In genomic region chr19:35216833-35217707, GRCh38 we compare ENCODE assay signal across 10 cellular contexts. TPM values are rescaled to one million over a fixed set of nuclear protein-coding genes. Genes with fewer than 3 reads are reported as not detected.
DNase-seq lines count a peak whose midpoint lies in the region; ATAC-seq and TF ChIP-seq lines count a peak whose summit lies in the region.
"Had no signal": no experiment of that assay in that cellular context is flagged by ENCODE, and none has a peak within 500 bp of the region (broad histone marks: within the 10 kb centered on the region; RNA-seq: fewer than 3 reads in every experiment).

No MANE protein-coding gene starts in this region.

- H3K27ac ChIP-seq in DOHH2 (ENCODE audit: low read depth, low read length) (no peak overlapping the region), KMS-11 (peak overlapping the region; percentile 12; the same call in 1 of the 2 replicates), vagina (no peak overlapping the region)

- TF ChIP-seq CTCF in DOHH2 (IDR thresholded peaks at IDR 0.05; ENCODE audit: low read depth, low read length, poor library complexity, severe bottlenecking) = peak; percentile 42
- 0 out of 2 replicates have a peak, but pooled peaks have one; percentile 32 for TF ChIP-seq CTCF in KMS-11 (conservative IDR thresholded peaks at IDR 0.05; ENCODE audit: low read depth, low read length)
- TF ChIP-seq CTCF in lower leg skin (IDR thresholded peaks at IDR 0.05) = no peak
- no peak for TF ChIP-seq CTCF in vagina (IDR thresholded peaks at IDR 0.05)

- H3K9me3 ChIP-seq in DOHH2 (ENCODE audit: control insufficient read depth, insufficient read depth, low read length) = peaks cover 9% of the 10 kb centered on the region; the same call in 1 of the 2 replicates
- H3K9me3 ChIP-seq in vagina = no peaks in the 10 kb centered on the region

- H3K4me1 ChIP-seq in DOHH2 (ENCODE audit: control insufficient read depth, low read length) = peaks cover 46% of the 10 kb centered on the region
- peaks cover 56% of the 10 kb centered on the region for H3K4me1 ChIP-seq in KMS-11 (ENCODE audit: low read depth, poor library complexity, severe bottlenecking)
- H3K4me1 ChIP-seq in vagina = peaks cover 27% of the 10 kb centered on the region

- H3K36me3 ChIP-seq in DOHH2 (ENCODE audit: control insufficient read depth, low read length) (no peaks in the 10 kb centered on the region), KMS-11 (ENCODE audit: insufficient read depth) (no peaks in the 10 kb centered on the region), vagina (no peaks in the 10 kb centered on the region)

- H4K20me1 ChIP-seq in DOHH2 (ENCODE audit: control insufficient read depth, insufficient read depth, low read depth, low read length) = no peaks in the 10 kb centered on the region
- H4K20me1 ChIP-seq in KMS-11 (ENCODE audit: insufficient read depth) = no peaks in the 10 kb centered on the region

- no peaks in the 10 kb centered on the region for H3F3A ChIP-seq in DOHH2 (ENCODE audit: control insufficient read depth, insufficient read depth)

- 0 out of 2 replicates have a peak overlapping the region, but pooled peaks have one; percentile 4 for H2AFZ ChIP-seq in KMS-11 (ENCODE audit: low read depth)

- H3K4me3 ChIP-seq in DOHH2 (ENCODE audit: low read length) (no peak overlapping the region), KMS-11 (IDR thresholded peaks at IDR 0.05; ENCODE audit: insufficient read depth, low read depth, low read length) (no peak overlapping the region), lower leg skin (ENCODE audit: low read depth, poor library complexity, severe bottlenecking) (no peak overlapping the region), vagina (no peak overlapping the region)
- H3K4me3 ChIP-seq: lung had no signal

- H3K27me3 Mint-ChIP-seq in activated T-cell treated with anti-CD3 and anti-CD28 coated beads, Interleukin-2, amount 50 U/mL, for 4 hours (ENCODE audit: low read depth) = no peaks in the 10 kb centered on the region

- H3K9ac ChIP-seq in KMS-11 = no peak overlapping the region

- no peaks in the 10 kb centered on the region for H3K27me3 ChIP-seq in DOHH2 (ENCODE audit: control insufficient read depth, low read length)
- no peaks in the 10 kb centered on the region for H3K27me3 ChIP-seq in KMS-11 (ENCODE audit: insufficient read depth, low read depth)
- H3K27me3 ChIP-seq in vagina = no peaks in the 10 kb centered on the region

- no peaks in the 10 kb centered on the region for H3K9me2 ChIP-seq in DOHH2 (replicated peaks; ENCODE audit: control insufficient read depth, low read length)

- peaks cover under 1% of the 10 kb centered on the region for H3K36me3 Mint-ChIP-seq in activated T-cell treated with anti-CD3 and anti-CD28 coated beads, Interleukin-2, amount 50 U/mL, for 4 hours (ENCODE audit: insufficient read depth)

- H3K9me3 Mint-ChIP-seq in activated T-cell treated with anti-CD3 and anti-CD28 coated beads, Interleukin-2, amount 50 U/mL, for 4 hours = peaks cover 7% of the 10 kb centered on the region

- no peak overlapping the region for H3K4me3 Mint-ChIP-seq in activated T-cell treated with anti-CD3 and anti-CD28 coated beads, Interleukin-2, amount 50 U/mL, for 4 hours

- intact Hi-C loops in lower leg skin (cut with DNase I; ENCODE audit: low total_unique reads) (no loop called here), vagina (cut with DNase I) (no loop called here), posterior cingulate gyrus (cut with DNase I) (no loop called here)

- H3K4me2 ChIP-seq in DOHH2 (ENCODE audit: low read length) (no peak overlapping the region), KMS-11 (peak overlapping the region; percentile 36; the same call in 1 of the 2 replicates)

- no peak for TF ChIP-seq POLR2A in lower leg skin (IDR thresholded peaks at IDR 0.05)
- no peak for TF ChIP-seq POLR2A in vagina (IDR thresholded peaks at IDR 0.05)

- no peak for ATAC-seq in activated T-cell treated with anti-CD3 and anti-CD28 coated beads, Interleukin-2, amount 50 U/mL, for 4 hours
- ATAC-seq in HG03135 (IDR thresholded peaks at IDR 0.05; ENCODE audit: unreplicated experiment) (no peak), HG02798 (IDR thresholded peaks at IDR 0.05; ENCODE audit: poor library complexity, unreplicated experiment) (no peak)

- peaks cover 64% of the 10 kb centered on the region for H3K4me1 Mint-ChIP-seq in activated T-cell treated with anti-CD3 and anti-CD28 coated beads, Interleukin-2, amount 50 U/mL, for 4 hours (ENCODE audit: low read depth)

- H3K79me2 ChIP-seq in DOHH2 (ENCODE audit: control insufficient read depth, low read length) (no peaks in the 10 kb centered on the region), KMS-11 (ENCODE audit: insufficient read depth, low read depth) (no peaks in the 10 kb centered on the region)

- DNase-seq in activated T-cell treated with anti-CD3 and anti-CD28 coated beads, Interleukin-2, amount 50 U/mL, for 4 hours = peak; percentile 32
- DNase-seq in lower leg skin (ENCODE audit: low spot score in 2 of 2) = peak; percentile 61 to 79
- DNase-seq in vagina (ENCODE audit: extremely low spot score in 2 of 2) = no peak
- no peak for DNase-seq in posterior cingulate gyrus

- 54 to 88% methylated on average over 3 of the region's 3 CpGs for WGBS in lower leg skin, 2 donors

RNA-seq across cellular contexts. Expression of gene FAM187B, which starts 11.5 kb away (rescaled TPM):
- total RNA-seq in activated T-cell treated with anti-CD3 and anti-CD28 coated beads, Interleukin-2, amount 50 U/mL, for 4 hours = not detected
- total RNA-seq in lower leg skin = not detected
- not detected for total RNA-seq in vagina
- total RNA-seq: NCI-H460 had no signal

RNA-seq across cellular contexts. Expression of gene LSR, which starts 31.7 kb away (rescaled TPM):
- 10 to 100 TPM; 14.0 to 18.7 (median 17.1) TPM for total RNA-seq in activated T-cell treated with anti-CD3 and anti-CD28 coated beads, Interleukin-2, amount 50 U/mL, for 4 hours
- total RNA-seq in lower leg skin (100 to 1,000 TPM in 1 of 4 donors, 10 to 100 TPM in 3; 79.0 to 115 (median 84.5) TPM), vagina (32.9 TPM)

RNA-seq across cellular contexts. Expression of gene USF2, which starts 51.7 kb away (rescaled TPM):
- 100 to 1,000 TPM; 130 to 145 (median 144) TPM for total RNA-seq in activated T-cell treated with anti-CD3 and anti-CD28 coated beads, Interleukin-2, amount 50 U/mL, for 4 hours
- total RNA-seq in lower leg skin = 100 to 1,000 TPM in 3 of 4 donors, 10 to 100 TPM in 1; 95.9 to 126 (median 120) TPM
- total RNA-seq in vagina = 95.5 TPM

Comparison
In these comparisons a context has a peak if more than half of its experiments do, and no peak if none do; other contexts are left out.
1. CTCF ChIP-seq: peak in DOHH2 (single experiment) and KMS-11 (single experiment); none in lower leg skin (0 of 3) and vagina (0 of 3).
2. DNase-seq: peak in activated T-cell treated with anti-CD3 and anti-CD28 coated beads, Interleukin-2, amount 50 U/mL, for 4 hours (single experiment) and lower leg skin (2 of 2); none in vagina (0 of 2) and posterior cingulate gyrus (0 of 10).